In the genomic region with DNA sequence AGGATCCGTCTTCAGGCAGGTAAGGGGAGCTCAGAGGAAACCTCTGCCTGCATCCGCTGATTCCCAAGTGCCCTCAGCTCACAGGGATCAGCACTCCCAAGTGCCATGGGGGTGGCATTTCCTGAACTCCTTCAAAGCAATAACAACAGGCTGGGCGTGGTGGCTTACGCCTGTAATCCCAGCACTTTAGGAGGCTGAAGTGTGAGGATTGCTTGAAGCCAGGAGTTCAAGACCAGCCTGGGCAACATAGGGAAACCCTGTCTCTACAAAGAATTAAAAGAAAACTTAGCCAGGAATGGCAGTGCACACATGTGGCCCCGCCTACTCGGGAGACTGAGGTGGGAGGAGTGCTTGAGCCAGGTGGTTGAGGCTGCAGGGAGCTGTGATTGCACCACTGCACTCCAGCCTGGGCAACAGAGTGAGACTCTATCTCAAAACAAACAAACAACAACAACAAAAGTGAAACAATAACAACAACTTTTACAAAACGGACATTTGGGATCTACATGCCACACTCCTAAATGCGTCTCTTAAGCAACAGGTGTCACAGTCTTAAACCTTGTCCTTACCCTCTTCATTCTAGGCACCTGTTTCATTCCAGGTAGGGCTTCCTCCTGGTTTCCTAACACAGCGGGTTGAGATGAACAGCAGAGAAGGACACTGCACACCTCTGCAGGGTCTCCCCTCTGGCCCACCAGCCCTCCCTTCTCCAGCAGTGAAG, we compare ENCODE assay signal across 9 cellular contexts.
DNase-seq lines count a peak whose midpoint lies in the region; ATAC-seq and TF ChIP-seq lines count a peak whose summit lies in the region.
"Had no signal": no experiment of that assay in that cellular context is flagged by ENCODE, and none has a peak within 500 bp of the region (broad histone marks: within the 10 kb centered on the region; RNA-seq: fewer than 3 reads in every experiment).

No MANE protein-coding gene starts in this region.

- peak overlapping the region; percentile 63 to 81; a peak in 3 of 4 replicates for H4K8ac ChIP-seq in IMR-90 (ENCODE audit: low read depth in 2 of 2, low read length in 2 of 2)

- dilution Hi-C loops in IMR-90 (cut with HindIII; ENCODE audit: low sequenced_read_pairs, unreplicated experiment), result no loop called here

- H2BK15ac ChIP-seq in IMR-90 (ENCODE audit: low read depth, low read length), result no peak overlapping the region

- peaks cover 3% of the 10 kb centered on the region for H3K9me3 Mint-ChIP-seq in CD8-positive, alpha-beta T cell

- H3K4ac ChIP-seq in IMR-90 (ENCODE audit: low read depth, low read length), result peak overlapping the region; percentile 58

- peak overlapping the region; percentile 71 for H3K9ac ChIP-seq in IMR-90 (ENCODE audit: low read depth, low read length)

- H3K27me3 Mint-ChIP-seq in CD8-positive, alpha-beta T cell (ENCODE audit: low read depth), result no peaks in the 10 kb centered on the region

- TF ChIP-seq RAD21 in IMR-90 (IDR thresholded peaks at IDR 0.05; ENCODE audit: low read length), result no peak

- peak overlapping the region; percentile 71 for H4K5ac ChIP-seq in IMR-90 (ENCODE audit: low read depth, low read length)

- 0 out of 2 replicates have a peak overlapping the region, but pooled peaks have one; percentile 13 for H2AK5ac ChIP-seq in IMR-90 (ENCODE audit: low read depth, low read length)

- no peak overlapping the region for H4K91ac ChIP-seq in IMR-90 (ENCODE audit: insufficient read depth, low read depth, low read length)

- in situ Hi-C loops in IMR-90 (cut with MboI; ENCODE audit: low sequenced_read_pairs), result loop anchor here (10.0 kb wide), 1 partner anchor 416 kb away; no protein-coding TSS in a partner anchor

- no peak overlapping the region for H2BK5ac ChIP-seq in IMR-90 (ENCODE audit: low read depth, low read length, poor library complexity, severe bottlenecking)

- H3K18ac ChIP-seq in IMR-90 (ENCODE audit: low read depth, low read length), result no peak overlapping the region; the same call in 1 of the 2 replicates

- no peaks in the 10 kb centered on the region for H4K20me1 ChIP-seq in IMR-90 (ENCODE audit: insufficient read depth, low read length)

- H3K4me1 Mint-ChIP-seq in CD8-positive, alpha-beta T cell (ENCODE audit: low read depth), result peaks cover 35% of the 10 kb centered on the region

- H3K14ac ChIP-seq in IMR-90 (replicated peaks; ENCODE audit: low read depth, low read length), result peak overlapping the region; percentile 57

- H2BK20ac ChIP-seq in IMR-90 (ENCODE audit: low read depth, low read length), result no peak overlapping the region

- intact Hi-C loops in CD8-positive, alpha-beta T cell (cut with DNase I, micrococcal nuclease), result loop anchor here (2.0 to 5.0 kb wide), 6 partner anchors 263 to 1543 kb away; partner anchors contain the start of gene RBM33 (in 2 of the 2)
- intact Hi-C loops in IMR-90 (cut with micrococcal nuclease), result loop anchor here (5.0 kb wide), 4 partner anchors 143 to 838 kb away; partner anchors contain the start of gene HTR5A

- TF ChIP-seq POLR2A in IMR-90 (IDR thresholded peaks at IDR 0.05; ENCODE audit: low read depth, low read length), result no peak

- no TSS peak for BruUV-seq in IMR-90 (replicated peaks; lab: Mats Ljungman, UMichigan)

- no peak for DNase-seq in CD8-positive, alpha-beta T cell
- no peak for DNase-seq in IMR-90
- DNase-seq in cardiac fibroblast (ENCODE audit: low read depth in 2 of 2), result peak in 1 of 2 donors; percentile 7
- DNase-seq in HUDEP-2 (lab: John Stamatoyannopoulos, UW; ENCODE audit: unreplicated experiment in 76 of 76), result no peak
- DNase-seq: cerebellar nuclear complex had no signal

- H3K56ac ChIP-seq in IMR-90 (ENCODE audit: extremely low read depth, insufficient read depth, low read length), result no peak overlapping the region

- H3K27ac Mint-ChIP-seq in CD8-positive, alpha-beta T cell, result peak overlapping the region; percentile 99

- H3K79me1 ChIP-seq in IMR-90 (ENCODE audit: low read depth in 1 of 2, low read length in 2 of 2), result no peaks in the 10 kb centered on the region; a peak in 1 of 4 replicates

- no peaks in the 10 kb centered on the region for H3K27me3 ChIP-seq in CD8-positive, alpha-beta T cell (ENCODE audit: insufficient read depth, low read length)
- H3K27me3 ChIP-seq in IMR-90 (ENCODE audit: control insufficient read depth, insufficient read depth, low read length) (no peaks in the 10 kb centered on the region), neutrophil (peaks cover 24% of the 10 kb centered on the region)

- H3K4me3 ChIP-seq in CD8-positive, alpha-beta T cell (ENCODE audit: low read depth, low read length), result peak overlapping the region; percentile 74
- H3K4me3 ChIP-seq in IMR-90 (ENCODE audit: insufficient read depth, low read depth, low read length), result peak overlapping the region; percentile 60
- H3K4me3 ChIP-seq in cardiac fibroblast (replicated peaks in 1 of 2; ENCODE audit: low read depth in 2 of 2, low read length in 2 of 2), result peak overlapping the region; percentile 59 to 65
- H3K4me3 ChIP-seq in neutrophil (ENCODE audit: low read depth in 1 of 2, low read length in 1 of 2), result peak overlapping the region; percentile 66 to 80

- peak overlapping the region; percentile 13 for H2BK120ac ChIP-seq in IMR-90 (ENCODE audit: low read depth, low read length)

- WGBS in IMR-90 (ENCODE audit: extremely low coverage in 2 of 2, insufficient read length in 1 of 2), 2 experiments, result 92% methylated on average over 2 of the region's 9 CpGs; no CpG with 5 or more reads in 1 of the 2 experiments

- peak overlapping the region; percentile 84 for H3K27ac ChIP-seq in CD8-positive, alpha-beta T cell (ENCODE audit: low read depth, low read length)
- H3K27ac ChIP-seq in IMR-90 (ENCODE audit: insufficient read depth, low read length) (peak overlapping the region; percentile 28), neutrophil (peak overlapping the region; percentile 91)

- H2AK9ac ChIP-seq in IMR-90 (replicated peaks; ENCODE audit: low read depth, low read length, poor library complexity), result peak overlapping the region; percentile 44

- H3K4me2 ChIP-seq in IMR-90 (ENCODE audit: low read depth, low read length), result peak overlapping the region; percentile 86

- peaks cover 33% of the 10 kb centered on the region for H3K36me3 Mint-ChIP-seq in CD8-positive, alpha-beta T cell

- POLR2A ChIA-PET in CD8-positive, alpha-beta T cell (lab: Charles Lee), result interaction anchor here (1.4 to 2.2 kb wide), 4 partner anchors 14 to 715 kb away, joined by 4 to 11 read pairs (median 8); partner anchors contain the start of genes PAXIP1 and RBM33
- POLR2A ChIA-PET in IMR-90 (lab: Charles Lee; ENCODE audit: unreplicated experiment), result no interaction called here

- peak overlapping the region; percentile 95 for H3K4me3 Mint-ChIP-seq in CD8-positive, alpha-beta T cell

- CTCF ChIA-PET in CD8-positive, alpha-beta T cell (lab: Charles Lee), result interaction anchor here (1.7 to 4.0 kb wide), 4 partner anchors 10 to 416 kb away, joined by 4 to 47 read pairs (median 30); partner anchors contain the start of gene INSIG1
- CTCF ChIA-PET in IMR-90 (lab: Yijun Ruan, JAX), result interaction anchor here (0.6 to 2.1 kb wide), 3 partner anchors 16 to 24 kb away, joined by 3 to 13 read pairs (median 3); no protein-coding TSS in a partner anchor

- no peaks in the 10 kb centered on the region; the same call in 1 of the 2 replicates for H3K9me1 ChIP-seq in IMR-90 (ENCODE audit: insufficient read depth, low read length)

- ATAC-seq in CD8-positive, alpha-beta T cell, result no peak
- ATAC-seq in IMR-90 (ENCODE audit: low read depth) (no peak), GM18517 (IDR thresholded peaks at IDR 0.05; ENCODE audit: unreplicated experiment) (no peak), HG03025 (IDR thresholded peaks at IDR 0.05; ENCODE audit: low FRiP score, unreplicated experiment) (no peak), HG03571 (IDR thresholded peaks at IDR 0.05; ENCODE audit: unreplicated experiment) (no peak)

- H2AFZ ChIP-seq in IMR-90 (replicated peaks; ENCODE audit: low read length, poor library complexity), result peak overlapping the region; percentile 93

- H3K23ac ChIP-seq in IMR-90 (ENCODE audit: low read depth, low read length), result no peak overlapping the region

- H3K4me1 ChIP-seq in CD8-positive, alpha-beta T cell (ENCODE audit: insufficient read depth, low read length), result peaks cover 15% of the 10 kb centered on the region
- H3K4me1 ChIP-seq in IMR-90 (ENCODE audit: control insufficient read depth, insufficient read depth, low read length) (0 out of 2 replicates have a peak, but pooled peaks cover 2% of the 10 kb centered on the region), neutrophil (ENCODE audit: control insufficient read depth in 1 of 2, insufficient read depth in 1 of 2, low read depth in 1 of 2, low read length in 1 of 2) (peaks cover 10 to 16% of the 10 kb centered on the region in 2 experiments)

- H3K9me3 ChIP-seq in CD8-positive, alpha-beta T cell (ENCODE audit: low read length), result no peaks in the 10 kb centered on the region
- H3K9me3 ChIP-seq in IMR-90 (ENCODE audit: control insufficient read depth, insufficient read depth, low read length) (no peaks in the 10 kb centered on the region; the same call in 1 of the 2 replicates), neutrophil (peaks cover 3% of the 10 kb centered on the region)

- H3K36me3 ChIP-seq in CD8-positive, alpha-beta T cell (ENCODE audit: insufficient read depth, low read length), result no peaks in the 10 kb centered on the region
- H3K36me3 ChIP-seq in IMR-90 (ENCODE audit: control insufficient read depth, insufficient read depth, low read length) (0 out of 2 replicates have a peak, but pooled peaks cover 1% of the 10 kb centered on the region), neutrophil (no peaks in the 10 kb centered on the region)

- no peak for TF ChIP-seq CTCF in CD8-positive, alpha-beta T cell (IDR thresholded peaks at IDR 0.05)
- TF ChIP-seq CTCF in IMR-90 (conservative IDR thresholded peaks at IDR 0.05; ENCODE audit: low read depth, low read length) (no peak), cardiac fibroblast (IDR thresholded peaks at IDR 0.05; ENCODE audit: low read depth, low read length) (no peak), neutrophil (IDR thresholded peaks at IDR 0.05) (no peak)

TF ChIP-seq in IMR-90, 13 proteins besides CTCF, POLR2A, EP300 and RAD21 (continues in another document):
- TF ChIP-seq CEBPB (IDR thresholded peaks at IDR 0.05; ENCODE audit: low read depth, low read length) (no peak), ELK1 (IDR thresholded peaks at IDR 0.05; ENCODE audit: borderline replicate concordance, low read depth, low read length) (no peak), RFX5 (IDR thresholded peaks at IDR 0.05; ENCODE audit: low read depth, low read length) (no peak)

Comparison
In these comparisons a context has a peak if more than half of its experiments do, and no peak if none do; other contexts are left out.
1. H3K27ac ChIP-seq: peak in every context shown above with its lines; median percentile 91 in neutrophil; 84 in CD8-positive, alpha-beta T cell; 28 in IMR-90.